Comparison of ENCODE assay signal across 10 cellular contexts in genomic region chr5:39691136-39691535, GRCh38.
"Had no signal": no experiment of that assay in that cellular context is flagged by ENCODE, and none has a peak within 500 bp of the region (broad histone marks: within the 10 kb centered on the region; RNA-seq: fewer than 3 reads in every experiment).

No MANE protein-coding gene starts in this region.

- H3K27ac Mint-ChIP-seq: GM23338, H9, HFFc6 had no signal

- FAIRE-seq: H1, H54 had no signal

- H2AFZ ChIP-seq: GM23248, GM23338 had no signal

- H3K4me1 ChIP-seq: HAP-1 had no signal

- H3K4me2 ChIP-seq: GM23338 had no signal

- H3K9me3 ChIP-seq: HAP-1 had no signal

- H3K4me1 Mint-ChIP-seq: GM23338, H9 had no signal

- H3K27ac ChIP-seq: GM23248 had no signal

- H3K4me3 ChIP-seq: GM23248, GM23338, HAP-1 had no signal

- H3K4me3 Mint-ChIP-seq: GM23338, H9, HFFc6 had no signal

- H3K9ac ChIP-seq: GM23248 had no signal

- ATAC-seq: GM23338 had no signal

- H3K36me3 ChIP-seq: HAP-1 had no signal

- DNase-seq: GM23248, GOT3, H7, H9, HCEC 1CT, HFFc6 had no signal

- H3K9me3 Mint-ChIP-seq: HFFc6 had no signal
